11 cellular contexts compared by ENCODE assay signal in the genomic region with DNA sequence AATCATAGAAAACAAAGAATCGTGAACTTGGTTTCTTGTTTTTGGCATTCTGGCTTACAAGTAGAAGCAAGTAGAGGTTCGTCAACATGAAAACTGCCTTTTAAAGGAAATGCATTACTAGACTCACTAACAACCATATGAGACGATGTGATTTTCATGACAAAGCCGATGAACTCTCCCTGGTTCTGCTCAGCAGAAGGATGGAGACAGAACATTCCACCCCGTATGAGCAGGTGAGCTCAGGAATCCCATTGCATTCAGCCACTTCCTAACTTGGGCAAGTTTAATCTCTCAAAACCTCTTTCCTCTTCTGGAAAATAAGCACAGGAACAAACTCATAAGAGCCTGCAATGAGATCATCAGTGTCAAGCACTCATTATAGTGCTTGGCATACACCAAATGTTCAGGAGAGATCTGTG. TPM values are rescaled to one million over a fixed set of nuclear protein-coding genes. Genes with fewer than 3 reads are reported as not detected.
DNase-seq lines count a peak whose midpoint lies in the region; ATAC-seq and TF ChIP-seq lines count a peak whose summit lies in the region.
"Had no signal": no experiment of that assay in that cellular context is flagged by ENCODE, and none has a peak within 500 bp of the region (broad histone marks: within the 10 kb centered on the region; RNA-seq: fewer than 3 reads in every experiment).

No MANE protein-coding gene starts in this region.

- H3K36me3 ChIP-seq in HUES64 (ENCODE audit: insufficient read depth, low read length) (no peaks in the 10 kb centered on the region), iPS-20b (ENCODE audit: insufficient read depth, low read depth, low read length) (no peaks in the 10 kb centered on the region), stomach smooth muscle (ENCODE audit: control insufficient read depth in 2 of 2, insufficient read depth in 2 of 2, low read length in 2 of 2) (peaks cover 0 to 2% of the 10 kb centered on the region in 2 donors)

- H3K4me1 Mint-ChIP-seq in activated T-cell treated with anti-CD3 and anti-CD28 coated beads, Interleukin-2, amount 50 U/mL, for 24 hours (ENCODE audit: low read depth): peaks cover 38% of the 10 kb centered on the region
- peaks cover 6% of the 10 kb centered on the region for H3K4me1 Mint-ChIP-seq in activated T-helper 17 cell treated with anti-CD3 and anti-CD28 coated beads, Interleukin-2, amount 50 U/mL, for 72 hours

- H3K4me1 ChIP-seq in HUES64 (ENCODE audit: insufficient read depth, low read length): peaks cover 49% of the 10 kb centered on the region
- H3K4me1 ChIP-seq in iPS-20b (ENCODE audit: insufficient read depth, low read length): peaks cover 33% of the 10 kb centered on the region
- peaks cover 43% of the 10 kb centered on the region for H3K4me1 ChIP-seq in stomach smooth muscle (ENCODE audit: control insufficient read depth, insufficient read depth, low read length)

- TF ChIP-seq CTCF in choroid plexus epithelial cell (conservative IDR thresholded peaks at IDR 0.05; ENCODE audit: low read depth, low read length): no peak

- H3K9me3 Mint-ChIP-seq in activated T-cell treated with anti-CD3 and anti-CD28 coated beads, Interleukin-2, amount 50 U/mL, for 24 hours: no peaks in the 10 kb centered on the region
- no peaks in the 10 kb centered on the region for H3K9me3 Mint-ChIP-seq in activated T-helper 17 cell treated with anti-CD3 and anti-CD28 coated beads, Interleukin-2, amount 50 U/mL, for 72 hours
- H3K9me3 Mint-ChIP-seq: activated naive CD4-positive, alpha-beta T cell treated with anti-CD3 and anti-CD28 coated beads, Interleukin-2, amount 10 ng/mL, durations not matched to agents 7 days and 5 days had no signal

- H3K27ac ChIP-seq in HUES64 (ENCODE audit: low read depth, low read length) (peak overlapping the region; percentile 52; the same call in 1 of the 2 replicates), iPS-20b (ENCODE audit: low read length) (peak overlapping the region; percentile 4), stomach smooth muscle (ENCODE audit: low read length) (peak overlapping the region; percentile 88)

- H3K27ac Mint-ChIP-seq in activated T-cell treated with anti-CD3 and anti-CD28 coated beads, Interleukin-2, amount 50 U/mL, for 24 hours: no peak overlapping the region
- H3K27ac Mint-ChIP-seq in activated T-helper 17 cell treated with anti-CD3 and anti-CD28 coated beads, Interleukin-2, amount 50 U/mL, for 72 hours: no peak overlapping the region
- H3K27ac Mint-ChIP-seq: activated naive CD4-positive, alpha-beta T cell treated with anti-CD3 and anti-CD28 coated beads, Interleukin-2, amount 10 ng/mL, durations not matched to agents 7 days and 5 days had no signal

- no peaks in the 10 kb centered on the region for H3K36me3 Mint-ChIP-seq in activated T-cell treated with anti-CD3 and anti-CD28 coated beads, Interleukin-2, amount 50 U/mL, for 24 hours (ENCODE audit: low read depth)
- no peaks in the 10 kb centered on the region for H3K36me3 Mint-ChIP-seq in activated T-helper 17 cell treated with anti-CD3 and anti-CD28 coated beads, Interleukin-2, amount 50 U/mL, for 72 hours (ENCODE audit: low read depth)

- ATAC-seq in GM21447 (IDR thresholded peaks at IDR 0.05; ENCODE audit: unreplicated experiment) (no peak), HG03565 (IDR thresholded peaks at IDR 0.05; ENCODE audit: unreplicated experiment) (no peak)
- ATAC-seq in activated T-helper 17 cell treated with anti-CD3 and anti-CD28 coated beads, Interleukin-2, amount 50 U/mL, for 72 hours (replicated peaks): no peak

- H3K4me3 Mint-ChIP-seq in activated T-cell treated with anti-CD3 and anti-CD28 coated beads, Interleukin-2, amount 50 U/mL, for 24 hours: no peak overlapping the region
- no peak overlapping the region for H3K4me3 Mint-ChIP-seq in activated T-helper 17 cell treated with anti-CD3 and anti-CD28 coated beads, Interleukin-2, amount 50 U/mL, for 72 hours
- H3K4me3 Mint-ChIP-seq: activated naive CD4-positive, alpha-beta T cell treated with anti-CD3 and anti-CD28 coated beads, Interleukin-2, amount 10 ng/mL, durations not matched to agents 7 days and 5 days had no signal

- WGBS in HUES64: 55% methylated on average over 5 of the region's 5 CpGs

- H3K9ac ChIP-seq in HUES64 (ENCODE audit: low read depth, low read length) (0 out of 2 replicates have a peak overlapping the region, but pooled peaks have one; percentile 5), iPS-20b (ENCODE audit: low read depth, low read length) (0 out of 2 replicates have a peak overlapping the region, but pooled peaks have one; percentile 15), stomach smooth muscle (ENCODE audit: low read length in 2 of 2) (peak overlapping the region; percentile 36 to 48)

- no peaks in the 10 kb centered on the region for H3K27me3 Mint-ChIP-seq in activated T-cell treated with anti-CD3 and anti-CD28 coated beads, Interleukin-2, amount 50 U/mL, for 24 hours
- no peaks in the 10 kb centered on the region for H3K27me3 Mint-ChIP-seq in activated T-helper 17 cell treated with anti-CD3 and anti-CD28 coated beads, Interleukin-2, amount 50 U/mL, for 72 hours
- H3K27me3 Mint-ChIP-seq: activated naive CD4-positive, alpha-beta T cell treated with anti-CD3 and anti-CD28 coated beads, Interleukin-2, amount 10 ng/mL, durations not matched to agents 7 days and 5 days; type B pancreatic cell had no signal

- DNase-seq in choroid plexus epithelial cell (ENCODE audit: low read depth): peak; percentile 26
- DNase-seq in activated T-cell treated with anti-CD3 and anti-CD28 coated beads, Interleukin-2, amount 50 U/mL, for 24 hours: no peak
- DNase-seq: activated naive CD4-positive, alpha-beta T cell treated with anti-CD3 and anti-CD28 coated beads, Interleukin-2, amount 10 ng/mL, durations not matched to agents 7 days and 5 days; NCI-H526 had no signal

- no peaks in the 10 kb centered on the region for H3K27me3 ChIP-seq in HUES64 (ENCODE audit: insufficient read depth, low read length)
- no peaks in the 10 kb centered on the region for H3K27me3 ChIP-seq in iPS-20b (ENCODE audit: insufficient read depth, low read length)
- no peaks in the 10 kb centered on the region for H3K27me3 ChIP-seq in stomach smooth muscle (ENCODE audit: control insufficient read depth in 1 of 2, insufficient read depth in 2 of 2, low read length in 2 of 2)

- no peaks in the 10 kb centered on the region for H3K9me3 ChIP-seq in HUES64 (ENCODE audit: insufficient read depth, low read depth, low read length)
- H3K9me3 ChIP-seq in iPS-20b (ENCODE audit: insufficient read depth, low read depth, low read length): no peaks in the 10 kb centered on the region
- H3K9me3 ChIP-seq in stomach smooth muscle (ENCODE audit: control insufficient read depth in 2 of 2, low read length in 2 of 2): no peaks in the 10 kb centered on the region

- H3K4me3 ChIP-seq in HUES64 (ENCODE audit: low read length) (no peak overlapping the region), choroid plexus epithelial cell (ENCODE audit: low read depth, low read length) (peak overlapping the region; percentile 32), iPS-20b (ENCODE audit: low read length) (no peak overlapping the region), stomach smooth muscle (ENCODE audit: low read length in 2 of 2) (peak overlapping the region in 1 of 2 donors; percentile 40)

RNA-seq across cellular contexts. Expression of a gene that starts 57.4 kb away (rescaled TPM):
- polyA plus RNA-seq in HUES64 (2013, experiment 1 of 2): 12.4 TPM
- 13.9 TPM for polyA plus RNA-seq in HUES64 (2013, experiment 2 of 2)
- 10 to 100 TPM; 10.7 to 16.2 TPM for total RNA-seq in activated T-helper 17 cell treated with anti-CD3 and anti-CD28 coated beads, Interleukin-2, amount 50 U/mL, for 72 hours

Comparison
In these comparisons a context has a peak if more than half of its experiments do, and no peak if none do; other contexts are left out.
1. H3K27ac ChIP-seq: peak in every context shown above with its lines; median percentile 88 in stomach smooth muscle; 52 in HUES64; 4 in iPS-20b.